18 cellular contexts compared by ENCODE assay signal in the genomic region with DNA sequence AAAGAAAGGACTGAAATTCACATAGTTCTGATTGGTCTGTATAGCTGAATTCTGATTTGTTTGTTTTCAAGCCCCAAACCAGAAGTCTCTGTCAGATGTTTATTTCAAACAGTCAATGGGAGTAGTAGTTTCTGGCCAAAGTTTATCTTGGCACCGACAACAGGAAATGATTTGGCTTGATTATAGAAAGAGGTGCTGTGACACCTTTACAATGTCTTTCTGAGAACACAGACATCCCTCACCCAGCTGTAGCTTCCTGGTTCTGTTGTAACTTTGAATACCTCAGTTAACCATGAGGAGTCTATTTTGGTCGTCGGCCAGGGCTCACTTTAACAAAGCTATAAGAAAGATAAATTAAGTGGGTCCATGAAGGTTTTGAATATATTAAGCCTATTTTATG.
DNase-seq lines count a peak whose midpoint lies in the region; ATAC-seq and TF ChIP-seq lines count a peak whose summit lies in the region.
"Had no signal": no experiment of that assay in that cellular context is flagged by ENCODE, and none has a peak within 500 bp of the region (broad histone marks: within the 10 kb centered on the region; RNA-seq: fewer than 3 reads in every experiment).

No MANE protein-coding gene starts in this region.

- no peak for TF ChIP-seq CTCF in omental fat pad (IDR thresholded peaks at IDR 0.05)

- DNase-seq in DMS53 (lab: John Stamatoyannopoulos, UW) (peak; percentile 95), NCI-H2029 treated with DMSO at 0.1 percent for 48 hours (lab: John Stamatoyannopoulos, UW) (peak; percentile 88), SHP77 treated with DMSO at 0.1 percent for 48 hours (lab: John Stamatoyannopoulos, UW) (peak; percentile 78), kidney tubule cell (ENCODE audit: low spot score) (peak; percentile 22), amniotic stem cell (lab: John Stamatoyannopoulos, UW) (no peak), omental fat pad (ENCODE audit: low spot score) (no peak), hepatic stellate cell (ENCODE audit: low spot score) (no peak)
- DNase-seq: activated CD8-positive, alpha-beta T cell treated with anti-CD3 and anti-CD28 coated beads, Interleukin-2, amount 10 ng/mL, durations not matched to agents 7 days and 5 days; activated effector memory CD4-positive, alpha-beta T cell treated with Interleukin-2 at 50 U/mL for 16 hours; effector CD4-positive, alpha-beta T cell; foreskin fibroblast; kidney; naive B cell; NK-92 treated with Interleukin-12 subunit alpha and Interleukin-12 subunit beta, amount 100 ng/mL, for 24 hours; right cardiac atrium; stimulated activated CD4-positive, alpha-beta T cell treated with anti-CD3 and anti-CD28 coated beads, Interleukin-4, amount 100 ng/mL, for 4 hours; stimulated activated naive B cell treated with anti-CD40 and anti-IgM and Interleukin-4, amounts not matched to agents 10 μg/mL and 1 μg/mL and 100 μg/mL, for 72 hours had no signal

- ATAC-seq in omental fat pad (ENCODE audit: low FRiP score) = no peak
- ATAC-seq in HG03139 (IDR thresholded peaks at IDR 0.05; ENCODE audit: unreplicated experiment) = no peak
- ATAC-seq: activated CD8-positive, alpha-beta T cell treated with anti-CD3 and anti-CD28 coated beads, Interleukin-2, amount 10 ng/mL, durations not matched to agents 7 days and 5 days; right cardiac atrium; stimulated activated naive B cell treated with anti-CD40 and anti-IgM and Interleukin-4, amounts not matched to agents 10 μg/mL and 1 μg/mL and 100 μg/mL, for 72 hours had no signal

Comparison
In these comparisons a context has a peak if more than half of its experiments do, and no peak if none do; other contexts are left out.
1. DNase-seq: peak in DMS53 (single experiment), NCI-H2029 treated with DMSO at 0.1 percent for 48 hours (single experiment), SHP77 treated with DMSO at 0.1 percent for 48 hours (single experiment) and kidney tubule cell (single experiment); none in amniotic stem cell (single experiment), omental fat pad (single experiment) and hepatic stellate cell (single experiment).